Comparison of ENCODE assay signal across 18 cellular contexts in genomic region chr5:135324160-135324559, GRCh38.
"Had no signal": no experiment of that assay in that cellular context is flagged by ENCODE, and none has a peak within 500 bp of the region (broad histone marks: within the 10 kb centered on the region; RNA-seq: fewer than 3 reads in every experiment).

No MANE protein-coding gene starts in this region.

- H3K4me1 ChIP-seq: adrenal gland, heart right ventricle, thyroid gland had no signal

- H3K27ac ChIP-seq: adrenal gland, cardiac muscle cell, dorsolateral prefrontal cortex, gastrocnemius medialis, heart right ventricle, thyroid gland had no signal

- H3K27me3 ChIP-seq: adrenal gland, dorsolateral prefrontal cortex, gastrocnemius medialis, heart right ventricle, thyroid gland had no signal

- H3K4me3 ChIP-seq: adrenal gland, cardiac muscle cell, dorsolateral prefrontal cortex, gastrocnemius medialis, heart right ventricle, lung, thyroid gland had no signal

- H3K27me3 Mint-ChIP-seq: activated CD4-positive, alpha-beta T cell treated with anti-CD3 and anti-CD28 coated beads for 36 hours; stimulated activated naive B cell treated with anti-CD40 and anti-IgM and Interleukin-4, amounts not matched to agents 10 μg/mL and 1 μg/mL and 100 μg/mL, for 72 hours had no signal

- H3K9me3 ChIP-seq: adrenal gland, gastrocnemius medialis, heart right ventricle, thyroid gland had no signal

- H3K9me3 Mint-ChIP-seq: activated T-helper 1 cell treated with anti-CD3 and anti-CD28 coated beads, Interleukin-12 subunit alpha, Interleukin-12 subunit beta, Interleukin-2, Interleukin-4 antibody, amounts not matched to agents 30 ng/mL and 10 ng/mL and 1 ng/mL, durations not matched to agents 14 hours and 24 hours and 36 hours; endodermal cell; nephron; stimulated activated naive B cell treated with anti-CD40 and anti-IgM and Interleukin-4, amounts not matched to agents 10 μg/mL and 1 μg/mL and 100 μg/mL, for 72 hours had no signal

- H3K4me1 Mint-ChIP-seq: endodermal cell; stimulated activated naive B cell treated with anti-CD40 and anti-IgM and Interleukin-4, amounts not matched to agents 10 μg/mL and 1 μg/mL and 100 μg/mL, for 72 hours had no signal

- H3K36me3 ChIP-seq: adrenal gland, cardiac muscle cell, gastrocnemius medialis, heart right ventricle, thyroid gland had no signal

- H3K27ac Mint-ChIP-seq: activated CD4-positive, alpha-beta T cell treated with anti-CD3 and anti-CD28 coated beads for 36 hours; activated T-helper 1 cell treated with anti-CD3 and anti-CD28 coated beads, Interleukin-12 subunit alpha, Interleukin-12 subunit beta, Interleukin-2, Interleukin-4 antibody, amounts not matched to agents 30 ng/mL and 10 ng/mL and 1 ng/mL, durations not matched to agents 14 hours and 24 hours and 36 hours; endodermal cell; nephron; stimulated activated naive B cell treated with anti-CD40 and anti-IgM and Interleukin-4, amounts not matched to agents 10 μg/mL and 1 μg/mL and 100 μg/mL, for 72 hours had no signal

- ATAC-seq: activated CD4-positive, alpha-beta T cell treated with anti-CD3 and anti-CD28 coated beads for 36 hours; gastrocnemius medialis; heart right ventricle; stimulated activated naive B cell treated with anti-CD40 and anti-IgM and Interleukin-4, amounts not matched to agents 10 μg/mL and 1 μg/mL and 100 μg/mL, for 72 hours had no signal

- H3K4me3 Mint-ChIP-seq: activated CD4-positive, alpha-beta T cell treated with anti-CD3 and anti-CD28 coated beads for 36 hours; activated T-helper 1 cell treated with anti-CD3 and anti-CD28 coated beads, Interleukin-12 subunit alpha, Interleukin-12 subunit beta, Interleukin-2, Interleukin-4 antibody, amounts not matched to agents 30 ng/mL and 10 ng/mL and 1 ng/mL, durations not matched to agents 14 hours and 24 hours and 36 hours; endodermal cell; nephron; stimulated activated naive B cell treated with anti-CD40 and anti-IgM and Interleukin-4, amounts not matched to agents 10 μg/mL and 1 μg/mL and 100 μg/mL, for 72 hours had no signal

- DNase-seq: activated CD4-positive, alpha-beta T cell treated with anti-CD3 and anti-CD28 coated beads for 36 hours; activated naive CD4-positive, alpha-beta T cell treated with Interleukin-2 at 50 U/mL for 16 hours; adrenal gland; gastrocnemius medialis; heart right ventricle; nucleus accumbens; stimulated activated CD4-positive, alpha-beta T cell treated with anti-CD3 and anti-CD28 coated beads, Interleukin-15, amount 100 ng/mL, for 24 hours; stimulated activated CD4-positive, alpha-beta T cell treated with anti-CD3 and anti-CD28 coated beads, Interleukin-4, amount 100 ng/mL, for 1 hour; stimulated activated naive B cell treated with anti-CD40 and anti-IgM and Interleukin-4, amounts not matched to agents 10 μg/mL and 1 μg/mL and 100 μg/mL, for 72 hours; SW 1271; T1000; thyroid gland had no signal
